ENCODE assay signal across 1 cellular context in the genomic region with DNA sequence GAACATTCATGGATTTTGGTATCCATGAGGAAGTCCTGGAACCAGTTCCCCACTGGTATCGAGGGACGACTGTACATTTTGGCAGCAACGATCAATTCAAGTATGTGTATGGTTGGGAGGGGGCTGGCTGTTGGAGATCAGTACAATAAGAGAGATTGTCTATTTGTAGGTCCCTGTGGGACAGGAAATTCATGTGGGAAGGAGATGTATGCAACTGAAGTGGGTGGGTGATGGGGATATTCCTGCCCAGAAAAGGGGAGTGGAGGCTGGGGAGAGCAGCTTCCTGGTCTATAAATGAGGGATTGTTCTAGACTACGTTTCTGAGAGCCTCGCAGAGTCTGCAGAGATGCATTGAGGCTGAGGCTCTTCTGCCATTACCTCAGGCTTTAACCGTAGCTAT.
TF ChIP-seq lines count a peak whose summit lies in the region.

No MANE protein-coding gene starts in this region.

TF ChIP-seq in GM23338, 12 proteins besides CTCF, POLR2A, EP300 and RAD21 (continued from another document):
- TF ChIP-seq, protein P1, sequence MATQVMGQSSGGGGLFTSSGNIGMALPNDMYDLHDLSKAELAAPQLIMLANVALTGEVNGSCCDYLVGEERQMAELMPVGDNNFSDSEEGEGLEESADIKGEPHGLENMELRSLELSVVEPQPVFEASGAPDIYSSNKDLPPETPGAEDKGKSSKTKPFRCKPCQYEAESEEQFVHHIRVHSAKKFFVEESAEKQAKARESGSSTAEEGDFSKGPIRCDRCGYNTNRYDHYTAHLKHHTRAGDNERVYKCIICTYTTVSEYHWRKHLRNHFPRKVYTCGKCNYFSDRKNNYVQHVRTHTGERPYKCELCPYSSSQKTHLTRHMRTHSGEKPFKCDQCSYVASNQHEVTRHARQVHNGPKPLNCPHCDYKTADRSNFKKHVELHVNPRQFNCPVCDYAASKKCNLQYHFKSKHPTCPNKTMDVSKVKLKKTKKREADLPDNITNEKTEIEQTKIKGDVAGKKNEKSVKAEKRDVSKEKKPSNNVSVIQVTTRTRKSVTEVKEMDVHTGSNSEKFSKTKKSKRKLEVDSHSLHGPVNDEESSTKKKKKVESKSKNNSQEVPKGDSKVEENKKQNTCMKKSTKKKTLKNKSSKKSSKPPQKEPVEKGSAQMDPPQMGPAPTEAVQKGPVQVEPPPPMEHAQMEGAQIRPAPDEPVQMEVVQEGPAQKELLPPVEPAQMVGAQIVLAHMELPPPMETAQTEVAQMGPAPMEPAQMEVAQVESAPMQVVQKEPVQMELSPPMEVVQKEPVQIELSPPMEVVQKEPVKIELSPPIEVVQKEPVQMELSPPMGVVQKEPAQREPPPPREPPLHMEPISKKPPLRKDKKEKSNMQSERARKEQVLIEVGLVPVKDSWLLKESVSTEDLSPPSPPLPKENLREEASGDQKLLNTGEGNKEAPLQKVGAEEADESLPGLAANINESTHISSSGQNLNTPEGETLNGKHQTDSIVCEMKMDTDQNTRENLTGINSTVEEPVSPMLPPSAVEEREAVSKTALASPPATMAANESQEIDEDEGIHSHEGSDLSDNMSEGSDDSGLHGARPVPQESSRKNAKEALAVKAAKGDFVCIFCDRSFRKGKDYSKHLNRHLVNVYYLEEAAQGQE (IDR thresholded peaks at IDR 0.05; ENCODE audit: unreplicated experiment): no peak
- TF ChIP-seq EZH2 (IDR thresholded peaks at IDR 0.05; ENCODE audit: low read depth, unreplicated experiment) (no peak), STAT1 (IDR thresholded peaks at IDR 0.05; ENCODE audit: unreplicated experiment) (no peak), CREB1 (CRISPR knock-in tag; IDR thresholded peaks at IDR 0.05; ENCODE audit: low read depth) (no peak), ZNF331 (CRISPR knock-in tag; IDR thresholded peaks at IDR 0.05; ENCODE audit: low read depth) (no peak), EZH2phosphoT487 (IDR thresholded peaks at IDR 0.05; ENCODE audit: unreplicated experiment) (no peak), ZNF114 (CRISPR knock-in tag; IDR thresholded peaks at IDR 0.05) (no peak), NANOG (IDR thresholded peaks at IDR 0.05; ENCODE audit: borderline replicate concordance) (no peak)
- TF ChIP-seq, protein P2, sequence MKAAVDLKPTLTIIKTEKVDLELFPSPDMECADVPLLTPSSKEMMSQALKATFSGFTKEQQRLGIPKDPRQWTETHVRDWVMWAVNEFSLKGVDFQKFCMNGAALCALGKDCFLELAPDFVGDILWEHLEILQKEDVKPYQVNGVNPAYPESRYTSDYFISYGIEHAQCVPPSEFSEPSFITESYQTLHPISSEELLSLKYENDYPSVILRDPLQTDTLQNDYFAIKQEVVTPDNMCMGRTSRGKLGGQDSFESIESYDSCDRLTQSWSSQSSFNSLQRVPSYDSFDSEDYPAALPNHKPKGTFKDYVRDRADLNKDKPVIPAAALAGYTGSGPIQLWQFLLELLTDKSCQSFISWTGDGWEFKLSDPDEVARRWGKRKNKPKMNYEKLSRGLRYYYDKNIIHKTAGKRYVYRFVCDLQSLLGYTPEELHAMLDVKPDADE (IDR thresholded peaks at IDR 0.05): no peak
TF ChIP-seq in GM23338: peak in this region for 0.
